Comparison of ENCODE assay signal across 9 cellular contexts in the genomic region with DNA sequence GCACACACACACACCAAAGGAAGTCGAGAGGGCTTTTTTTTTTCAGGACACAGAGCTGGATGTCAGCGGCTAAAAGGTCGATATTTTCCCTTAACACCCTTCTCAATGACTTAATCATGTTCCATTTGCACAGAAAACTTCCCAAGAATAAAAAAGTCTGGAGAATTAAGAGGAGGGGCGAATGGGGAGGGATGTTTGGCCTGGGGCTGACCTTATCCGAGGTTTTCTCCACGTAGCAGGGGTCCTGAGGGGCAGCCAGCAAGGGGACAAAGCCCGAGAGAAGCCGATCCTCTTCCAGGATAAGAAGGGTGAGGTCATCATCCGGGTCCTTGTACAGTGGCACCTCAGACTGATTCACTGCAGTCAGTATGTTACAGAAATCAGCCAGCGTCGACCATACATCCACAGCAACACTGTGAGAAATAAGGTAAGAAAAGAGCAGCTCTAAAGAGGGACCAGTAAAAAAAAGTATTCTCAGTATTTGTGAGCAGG.
DNase-seq lines count a peak whose midpoint lies in the region; ATAC-seq and TF ChIP-seq lines count a peak whose summit lies in the region.
"Had no signal": no experiment of that assay in that cellular context is flagged by ENCODE, and none has a peak within 500 bp of the region (broad histone marks: within the 10 kb centered on the region; RNA-seq: fewer than 3 reads in every experiment).

No MANE protein-coding gene starts in this region.

- no peak for ATAC-seq in GM21737 (IDR thresholded peaks at IDR 0.05; ENCODE audit: unreplicated experiment)
- ATAC-seq in natural killer cell treated with Interleukin-12 subunit alpha and Interleukin-12 subunit beta and Interleukin-15 and Interleukin-18, amount 100 ng/mL, for 72 hours: no peak

- TF ChIP-seq EP300 in suprapubic skin (IDR thresholded peaks at IDR 0.05): no peak

- H3K27me3 Mint-ChIP-seq in natural killer cell treated with Interleukin-12 subunit alpha and Interleukin-12 subunit beta and Interleukin-15 and Interleukin-18, amount 100 ng/mL, for 72 hours: no peaks in the 10 kb centered on the region

- H3K9me3 Mint-ChIP-seq in natural killer cell treated with Interleukin-12 subunit alpha and Interleukin-12 subunit beta and Interleukin-15 and Interleukin-18, amount 100 ng/mL, for 72 hours: no peaks in the 10 kb centered on the region

- H3K9me3 ChIP-seq in HUES64 (ENCODE audit: insufficient read depth, low read depth, low read length) (no peaks in the 10 kb centered on the region), liver (ENCODE audit: control insufficient read depth in 4 of 4, low read length in 3 of 4) (no peaks in the 10 kb centered on the region), suprapubic skin (no peaks in the 10 kb centered on the region)

- H3K36me3 ChIP-seq in HUES64 (ENCODE audit: insufficient read depth, low read length): peaks cover 20% of the 10 kb centered on the region
- peaks cover 0 to 4% (median 2%) of the 10 kb centered on the region in 4 donors for H3K36me3 ChIP-seq in liver (ENCODE audit: control insufficient read depth in 4 of 4, insufficient read depth in 3 of 4, low read depth in 1 of 4, low read length in 3 of 4)
- H3K36me3 ChIP-seq in suprapubic skin: peaks cover 15% of the 10 kb centered on the region

- H3K36me3 Mint-ChIP-seq in natural killer cell treated with Interleukin-12 subunit alpha and Interleukin-12 subunit beta and Interleukin-15 and Interleukin-18, amount 100 ng/mL, for 72 hours: peaks cover 7% of the 10 kb centered on the region

- TF ChIP-seq RAD21 in liver (IDR thresholded peaks at IDR 0.05): no peak

- 67% methylated on average over 11 of the region's 11 CpGs for WGBS in HUES64
- 48% methylated on average over 11 of the region's 11 CpGs for WGBS in liver
- 34% methylated on average over 11 of the region's 11 CpGs for WGBS in suprapubic skin

- no peak for TF ChIP-seq POLR2A in suprapubic skin (IDR thresholded peaks at IDR 0.05)

- peaks cover 30 to 38% of the 10 kb centered on the region in 2 donors for H3K4me1 Mint-ChIP-seq in natural killer cell treated with Interleukin-12 subunit alpha and Interleukin-12 subunit beta and Interleukin-15 and Interleukin-18, amount 100 ng/mL, for 72 hours (ENCODE audit: low read depth in 2 of 2)

- H3K27ac Mint-ChIP-seq in natural killer cell treated with Interleukin-12 subunit alpha and Interleukin-12 subunit beta and Interleukin-15 and Interleukin-18, amount 100 ng/mL, for 72 hours: no peak overlapping the region

- 0 out of 2 replicates have a peak overlapping the region, but pooled peaks have one; percentile 47 for H3K27ac ChIP-seq in HUES64 (ENCODE audit: low read depth, low read length)
- H3K27ac ChIP-seq in caudate nucleus (ENCODE audit: low read depth, low read length): peak overlapping the region; percentile 48
- H3K27ac ChIP-seq in liver (ENCODE audit: low read depth in 1 of 2, low read length in 2 of 2): peak overlapping the region; percentile 61 to 74
- H3K27ac ChIP-seq in suprapubic skin: peak overlapping the region; percentile 69

- no peak overlapping the region for H3K4me3 Mint-ChIP-seq in natural killer cell treated with Interleukin-12 subunit alpha and Interleukin-12 subunit beta and Interleukin-15 and Interleukin-18, amount 100 ng/mL, for 72 hours

- peaks cover 19% of the 10 kb centered on the region; the same call in 1 of the 2 replicates for H3K4me1 ChIP-seq in HUES64 (ENCODE audit: insufficient read depth, low read length)
- H3K4me1 ChIP-seq in liver (ENCODE audit: control insufficient read depth in 4 of 4, insufficient read depth in 4 of 4, low read length in 3 of 4): peaks cover 12 to 55% (median 44%) of the 10 kb centered on the region in 4 donors
- H3K4me1 ChIP-seq in suprapubic skin: peaks cover 57% of the 10 kb centered on the region

- no peak overlapping the region; the same call in 1 of the 2 replicates for H3K9ac ChIP-seq in HUES64 (ENCODE audit: low read depth, low read length)
- peak overlapping the region in 1 of 2 donors; percentile 60 for H3K9ac ChIP-seq in liver (ENCODE audit: low read depth in 1 of 2, low read length in 2 of 2)

- DNase-seq in caudate nucleus (lab: John Stamatoyannopoulos, UW) (peak in 1 of 61 donors; percentile 16), suprapubic skin (ENCODE audit: low spot score in 2 of 2) (no peak), NCI-H1930 (lab: John Stamatoyannopoulos, UW) (no peak), NCI-H1105 (lab: John Stamatoyannopoulos, UW) (no peak)
- no peak for DNase-seq in natural killer cell treated with Interleukin-12 subunit alpha and Interleukin-12 subunit beta and Interleukin-15 and Interleukin-18, amount 100 ng/mL, for 72 hours (ENCODE audit: low spot score)
- DNase-seq: NCI-H2227 treated with DMSO at 0.1 percent for 48 hours had no signal

- H3K27me3 ChIP-seq in HUES64 (ENCODE audit: insufficient read depth, low read length) (no peaks in the 10 kb centered on the region), liver (ENCODE audit: control insufficient read depth in 4 of 4, insufficient read depth in 4 of 4, low read length in 3 of 4) (no peaks in the 10 kb centered on the region), suprapubic skin (no peaks in the 10 kb centered on the region)

- H3K4me3 ChIP-seq in HUES64 (ENCODE audit: low read length): no peak overlapping the region
- H3K4me3 ChIP-seq in liver (ENCODE audit: low read depth in 1 of 3, low read length in 3 of 3): no peak overlapping the region
- no peak overlapping the region for H3K4me3 ChIP-seq in suprapubic skin

- TF ChIP-seq CTCF in liver (IDR thresholded peaks at IDR 0.05; ENCODE audit: low read depth, low read length, missing input control) (no peak), suprapubic skin (IDR thresholded peaks at IDR 0.05) (no peak)

TF ChIP-seq in liver, 16 proteins besides CTCF, POLR2A, EP300 and RAD21:
- TF ChIP-seq, protein P1, sequence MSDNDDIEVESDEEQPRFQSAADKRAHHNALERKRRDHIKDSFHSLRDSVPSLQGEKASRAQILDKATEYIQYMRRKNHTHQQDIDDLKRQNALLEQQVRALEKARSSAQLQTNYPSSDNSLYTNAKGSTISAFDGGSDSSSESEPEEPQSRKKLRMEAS (IDR thresholded peaks at IDR 0.05): no peak
- TF ChIP-seq REST (IDR thresholded peaks at IDR 0.05): no peak
- peak; percentile 2 for TF ChIP-seq SP1 (IDR thresholded peaks at IDR 0.05)
- peak in 1 of 2 donors; percentile 49 for TF ChIP-seq RXRA (IDR thresholded peaks at IDR 0.05)
- TF ChIP-seq HNF4G (IDR thresholded peaks at IDR 0.05): no peak
- TF ChIP-seq EGR1 (IDR thresholded peaks at IDR 0.05; ENCODE audit: low read depth in 2 of 2): no peak
- peak; percentile 93 for TF ChIP-seq NR2F2 (IDR thresholded peaks at IDR 0.05)
- TF ChIP-seq FOXA2 (IDR thresholded peaks at IDR 0.05): no peak
- peak in 1 of 2 donors; percentile 29 for TF ChIP-seq GABPA (IDR thresholded peaks at IDR 0.05 in 1 of 2, conservative IDR thresholded peaks at IDR 0.05 in 1 of 2)
